ENCODE assay signal across 10 cellular contexts in genomic region chr19:6743714-6744380, GRCh38. TPM values are rescaled to one million over a fixed set of nuclear protein-coding genes. Genes with fewer than 3 reads are reported as not detected.
DNase-seq lines count a peak whose midpoint lies in the region; ATAC-seq and TF ChIP-seq lines count a peak whose summit lies in the region.
"Had no signal": no experiment of that assay in that cellular context is flagged by ENCODE, and none has a peak within 500 bp of the region (broad histone marks: within the 10 kb centered on the region; RNA-seq: fewer than 3 reads in every experiment).

No MANE protein-coding gene starts in this region.

- CTCF ChIA-PET in SK-N-SH (lab: Yijun Ruan, JAX) = interaction anchor here (2.1 kb wide), 1 partner anchor 120 kb away, joined by 6 read pairs; no protein-coding TSS in a partner anchor

- H3K4me3 ChIP-seq in SK-N-SH (ENCODE audit: low read depth in 2 of 2, low read length in 1 of 2) (no peak overlapping the region), smooth muscle cell (no peak overlapping the region)

- no peak for ATAC-seq in GM18868 (IDR thresholded peaks at IDR 0.05; ENCODE audit: unreplicated experiment)
- no peak for ATAC-seq in GM21526 (IDR thresholded peaks at IDR 0.05; ENCODE audit: low FRiP score, unreplicated experiment)

- WGBS in SK-N-SH (ENCODE audit: low lambda C conversion rate) = 84% methylated on average over 15 of the region's 15 CpGs
- 81% methylated on average over 15 of the region's 15 CpGs for WGBS in smooth muscle cell (ENCODE audit: low lambda C conversion rate)

- H3K9me3 ChIP-seq in SK-N-SH (no peaks in the 10 kb centered on the region), smooth muscle cell (replicated peaks; ENCODE audit: low read depth) (no peaks in the 10 kb centered on the region)

- H3K9ac ChIP-seq in SK-N-SH (no peak overlapping the region; the same call in 1 of the 2 replicates), smooth muscle cell (ENCODE audit: low read depth) (no peak overlapping the region)

- H3K4me3 Mint-ChIP-seq in glutamatergic neuron (ENCODE audit: unreplicated experiment) = peak overlapping the region; percentile 2

- no peaks in the 10 kb centered on the region for H3K9me2 ChIP-seq in SK-N-SH

- H3K4me2 ChIP-seq in SK-N-SH (peak overlapping the region; percentile 67; the same call in 1 of the 2 replicates), smooth muscle cell (peak overlapping the region; percentile 30)

- H3K27ac Mint-ChIP-seq in glutamatergic neuron (ENCODE audit: unreplicated experiment) = no peak overlapping the region

- no peak for TF ChIP-seq EP300 in SK-N-SH (IDR thresholded peaks at IDR 0.05; ENCODE audit: borderline replicate concordance in 1 of 2, low read depth in 1 of 2, low read length in 1 of 2)

- H3K36me3 Mint-ChIP-seq in glutamatergic neuron (ENCODE audit: unreplicated experiment) = peaks cover 7% of the 10 kb centered on the region

- H3K27ac ChIP-seq in SK-N-SH (ENCODE audit: low read depth in 2 of 2, low read length in 1 of 2) (peak overlapping the region in 1 of 2 experiments; percentile 69; a peak in 2 of 4 replicates), smooth muscle cell (ENCODE audit: low read depth) (peak overlapping the region; percentile 63)
- H3K27ac ChIP-seq: HL-60 had no signal

- H3K4me1 Mint-ChIP-seq in glutamatergic neuron (ENCODE audit: low read depth, unreplicated experiment) = peaks cover 9% of the 10 kb centered on the region

- H3F3A ChIP-seq in SK-N-SH (replicated peaks; ENCODE audit: insufficient read depth) (peaks cover 20% of the 10 kb centered on the region), smooth muscle cell (ENCODE audit: low read depth) (peaks cover 14% of the 10 kb centered on the region)

- no peak overlapping the region for H2AFZ ChIP-seq in SK-N-SH (ENCODE audit: low read depth)
- H2AFZ ChIP-seq in smooth muscle cell (ENCODE audit: low read depth) = no peak overlapping the region

- H4K20me1 ChIP-seq in SK-N-SH (ENCODE audit: insufficient read depth) (no peaks in the 10 kb centered on the region), smooth muscle cell (ENCODE audit: low read depth) (peaks cover 54% of the 10 kb centered on the region)

- POLR2A ChIA-PET in SK-N-SH (lab: Yijun Ruan, JAX) = no interaction called here

- peaks cover 4 to 21% of the 10 kb centered on the region in 2 experiments; a peak in 3 of 4 replicates for H3K4me1 ChIP-seq in SK-N-SH (ENCODE audit: control insufficient read depth in 1 of 2, insufficient read depth in 2 of 2, low read depth in 1 of 2, low read length in 1 of 2)
- peaks cover 45% of the 10 kb centered on the region for H3K4me1 ChIP-seq in smooth muscle cell (ENCODE audit: low read depth)

- H3K79me2 ChIP-seq in SK-N-SH (ENCODE audit: insufficient read depth) (peaks cover 40% of the 10 kb centered on the region), smooth muscle cell (ENCODE audit: low read depth) (peaks cover 28% of the 10 kb centered on the region)

- H3K36me3 ChIP-seq in SK-N-SH (replicated peaks in 1 of 2; ENCODE audit: control insufficient read depth in 1 of 2, insufficient read depth in 2 of 2, low read length in 1 of 2) (peaks cover 16 to 42% of the 10 kb centered on the region in 2 experiments), smooth muscle cell (ENCODE audit: low read depth) (peaks cover 4% of the 10 kb centered on the region)

- peaks cover 3% of the 10 kb centered on the region for H3K27me3 Mint-ChIP-seq in glutamatergic neuron (ENCODE audit: unreplicated experiment)

- H3K9me3 Mint-ChIP-seq in glutamatergic neuron (ENCODE audit: unreplicated experiment) = peaks cover 2% of the 10 kb centered on the region

- TF ChIP-seq CTCF in SK-N-SH (IDR thresholded peaks at IDR 0.05) (no peak), glutamatergic neuron (IDR thresholded peaks at IDR 0.05; ENCODE audit: partially characterized antibody, unreplicated experiment) (no peak), smooth muscle cell (IDR thresholded peaks at IDR 0.05; ENCODE audit: borderline replicate concordance, insufficient read depth, poor library complexity, severe bottlenecking) (no peak)

- no peak for TF ChIP-seq RAD21 in SK-N-SH (IDR thresholded peaks at IDR 0.05; ENCODE audit: low read length)

- no peaks in the 10 kb centered on the region for H3K27me3 ChIP-seq in SK-N-SH (ENCODE audit: insufficient read depth)
- no peaks in the 10 kb centered on the region for H3K27me3 ChIP-seq in smooth muscle cell (ENCODE audit: low read depth)

- DNase-seq in H4 (ENCODE audit: low spot score) (peak; percentile 51), SK-N-SH (no peak), glutamatergic neuron (no peak), smooth muscle cell (lab: John Stamatoyannopoulos, UW; ENCODE audit: unreplicated experiment) (no peak), superior temporal gyrus (ENCODE audit: extremely low spot score) (no peak)
- DNase-seq: NCI-H226; stimulated activated CD4-positive, alpha-beta T cell treated with anti-CD3 and anti-CD28 coated beads, Interleukin-4, amount 100 ng/mL, for 4 hours had no signal

TF ChIP-seq in SK-N-SH, 30 proteins besides CTCF, POLR2A, EP300 and RAD21 (continues in another document):
- TF ChIP-seq IRF3 (IDR thresholded peaks at IDR 0.05; ENCODE audit: low read depth, low read length) (no peak), RFX5 (IDR thresholded peaks at IDR 0.05; ENCODE audit: low read length) (no peak)
- TF ChIP-seq, protein P1, sequence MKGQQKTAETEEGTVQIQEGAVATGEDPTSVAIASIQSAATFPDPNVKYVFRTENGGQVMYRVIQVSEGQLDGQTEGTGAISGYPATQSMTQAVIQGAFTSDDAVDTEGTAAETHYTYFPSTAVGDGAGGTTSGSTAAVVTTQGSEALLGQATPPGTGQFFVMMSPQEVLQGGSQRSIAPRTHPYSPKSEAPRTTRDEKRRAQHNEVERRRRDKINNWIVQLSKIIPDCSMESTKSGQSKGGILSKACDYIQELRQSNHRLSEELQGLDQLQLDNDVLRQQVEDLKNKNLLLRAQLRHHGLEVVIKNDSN (IDR thresholded peaks at IDR 0.05; ENCODE audit: borderline replicate concordance, low read depth) = no peak

RNA-seq across cellular contexts. Expression of gene TRIP10, which starts 4.4 kb away (rescaled TPM):
- total RNA-seq in H4 (2014; rRNA removed; shearing (Covaris generic)) = 29.5 and 91.7 TPM in 2 replicates
- 35.4 and 42.9 TPM in 2 replicates for polyA plus RNA-seq in SK-N-SH (2012; rRNA removed)
- polyA plus RNA-seq in SK-N-SH (2012; cell fraction: cytosol; rRNA removed) = 24.5 and 27.4 TPM in 2 replicates
- 129 and 150 TPM in 2 replicates for polyA plus RNA-seq in SK-N-SH (2012; cell fraction: nucleus; rRNA removed)
- 16.7 TPM for total RNA-seq in glutamatergic neuron (ENCODE audit: unreplicated experiment)
- 55.0 and 57.8 TPM in 2 replicates for total RNA-seq in smooth muscle cell
- polyA plus RNA-seq in smooth muscle cell = 67.8 and 89.8 TPM in 2 replicates

RNA-seq across cellular contexts. Expression of gene GPR108, which starts 6.5 kb away (rescaled TPM):
- total RNA-seq in H4 (2014; rRNA removed; shearing (Covaris generic)) = 65.4 and 81.8 TPM in 2 replicates
- 51.4 and 54.2 TPM in 2 replicates for polyA plus RNA-seq in SK-N-SH (2012; rRNA removed)
- polyA plus RNA-seq in SK-N-SH (2012; cell fraction: cytosol; rRNA removed) = 23.5 and 33.8 TPM in 2 replicates
- polyA plus RNA-seq in SK-N-SH (2012; cell fraction: nucleus; rRNA removed) = 143 and 206 TPM in 2 replicates
- 44.2 TPM for total RNA-seq in glutamatergic neuron (ENCODE audit: unreplicated experiment)
- total RNA-seq in smooth muscle cell = 34.4 and 51.3 TPM in 2 replicates
- polyA plus RNA-seq in smooth muscle cell = 62.1 and 75.1 TPM in 2 replicates

RNA-seq across cellular contexts. Expression of gene SH2D3A, which starts 23.4 kb away (rescaled TPM):
- not detected in 2 replicates for total RNA-seq in H4 (2014; rRNA removed; shearing (Covaris generic))
- polyA plus RNA-seq in SK-N-SH (2012; rRNA removed) (0.35 and 0.42 TPM in 2 replicates), smooth muscle cell (6.2 and 15.8 TPM in 2 replicates)
- polyA plus RNA-seq in SK-N-SH (2012; cell fraction: cytosol; rRNA removed) = 0.10 and 0.17 TPM in 2 replicates
- polyA plus RNA-seq in SK-N-SH (2012; cell fraction: nucleus; rRNA removed) = 1.2 and 1.4 TPM in 2 replicates
- total RNA-seq in glutamatergic neuron (ENCODE audit: unreplicated experiment) (0.32 TPM), smooth muscle cell (6.5 and 9.3 TPM in 2 replicates)

RNA-seq across cellular contexts. Expression of gene C3, which starts 23.4 kb away (rescaled TPM):
- 4.7 and 9.1 TPM in 2 replicates for total RNA-seq in H4 (2014; rRNA removed; shearing (Covaris generic))
- polyA plus RNA-seq in SK-N-SH (2012; rRNA removed) = 0.67 and 0.71 TPM in 2 replicates
- 0.17 and 0.42 TPM in 2 replicates for polyA plus RNA-seq in SK-N-SH (2012; cell fraction: cytosol; rRNA removed)
- polyA plus RNA-seq in SK-N-SH (2012; cell fraction: nucleus; rRNA removed) = 0.99 and 1.9 TPM in 2 replicates
- 0.69 TPM for total RNA-seq in glutamatergic neuron (ENCODE audit: unreplicated experiment)
- 10.0 and 25.1 TPM in 2 replicates for total RNA-seq in smooth muscle cell
- polyA plus RNA-seq in smooth muscle cell = 6.4 and 8.8 TPM in 2 replicates

RNA-seq across cellular contexts. Expression of gene VAV1, which starts 28.7 kb away (rescaled TPM):
- total RNA-seq in H4 (2014; rRNA removed; shearing (Covaris generic)) = 0.06 TPM in 1 of 2 replicates, not detected in the other
- polyA plus RNA-seq in SK-N-SH (2012; rRNA removed) (0.02 TPM in 1 of 2 replicates, not detected in the other), smooth muscle cell (not detected in 2 replicates)
- not detected in 2 replicates for polyA plus RNA-seq in SK-N-SH (2012; cell fraction: cytosol; rRNA removed)
- not detected in 2 replicates for polyA plus RNA-seq in SK-N-SH (2012; cell fraction: nucleus; rRNA removed)
- total RNA-seq in glutamatergic neuron (ENCODE audit: unreplicated experiment) (not detected), smooth muscle cell (not detected in 2 replicates)
